ENCODE assay signal across 8 cellular contexts in genomic region chr5:87413116-87413645, GRCh38. TPM values are rescaled to one million over a fixed set of nuclear protein-coding genes. Genes with fewer than 3 reads are reported as not detected.
DNase-seq lines count a peak whose midpoint lies in the region; ATAC-seq and TF ChIP-seq lines count a peak whose summit lies in the region.

No MANE protein-coding gene starts in this region.

- in situ Hi-C loops in transverse colon (cut with MboI; ENCODE audit: low pct_ligation_motif_present in 1 of 4, low pct_unique_long_range_greater_than_20kb in 1 of 4, low sequenced_read_pairs in 3 of 4), result loop anchor here in 3 of 4 donors (25.0 kb wide), 3 partner anchors 351 to 1274 kb away; partner anchors contain the start of gene COX7C (in 1 of the 3)

- H3K27ac ChIP-seq in transverse colon, result peak overlapping the region; percentile 94 to 99 (median 96)

- H3K4me3 Mint-ChIP-seq in activated T-helper 2 cell treated with anti-CD3 and anti-CD28 coated beads, Interferon-gamma antibody, Interleukin-2, Interleukin-4, amounts not matched to agents 10 μg/mL and 5 μg/mL and 100 μg/mL, durations not matched to agents 14 hours and 24 hours and 36 hours (ENCODE audit: low read depth), result peak overlapping the region; percentile 99

- H3K4me1 Mint-ChIP-seq in activated T-helper 2 cell treated with anti-CD3 and anti-CD28 coated beads, Interferon-gamma antibody, Interleukin-2, Interleukin-4, amounts not matched to agents 10 μg/mL and 5 μg/mL and 100 μg/mL, durations not matched to agents 14 hours and 24 hours and 36 hours (ENCODE audit: low read depth), result peaks cover 26% of the 10 kb centered on the region

- H3K4me1 ChIP-seq in transverse colon, result peaks cover 0 to 31% (median 15%) of the 10 kb centered on the region in 4 donors

- H3K36me3 ChIP-seq in transverse colon, result peaks cover 0 to 12% (median 3%) of the 10 kb centered on the region in 4 donors

- H3K27me3 ChIP-seq in transverse colon, result no peaks in the 10 kb centered on the region

- peak overlapping the region; percentile 96 for H3K27ac Mint-ChIP-seq in activated T-helper 2 cell treated with anti-CD3 and anti-CD28 coated beads, Interferon-gamma antibody, Interleukin-2, Interleukin-4, amounts not matched to agents 10 μg/mL and 5 μg/mL and 100 μg/mL, durations not matched to agents 14 hours and 24 hours and 36 hours

- H3K9me3 ChIP-seq in transverse colon, result no peaks in the 10 kb centered on the region

- TF ChIP-seq CTCF in AG09309 (IDR thresholded peaks at IDR 0.05; ENCODE audit: control insufficient read depth, insufficient read depth, low read depth, low read length, missing control alignments) (no peak), transverse colon (IDR thresholded peaks at IDR 0.05) (no peak)

- H3K36me3 Mint-ChIP-seq in activated T-helper 2 cell treated with anti-CD3 and anti-CD28 coated beads, Interferon-gamma antibody, Interleukin-2, Interleukin-4, amounts not matched to agents 10 μg/mL and 5 μg/mL and 100 μg/mL, durations not matched to agents 14 hours and 24 hours and 36 hours (ENCODE audit: low read depth), result peaks cover 30% of the 10 kb centered on the region

- peaks cover 4% of the 10 kb centered on the region for H3K27me3 Mint-ChIP-seq in activated T-helper 2 cell treated with anti-CD3 and anti-CD28 coated beads, Interferon-gamma antibody, Interleukin-2, Interleukin-4, amounts not matched to agents 10 μg/mL and 5 μg/mL and 100 μg/mL, durations not matched to agents 14 hours and 24 hours and 36 hours (ENCODE audit: low read depth)

- TF ChIP-seq POLR2A in transverse colon (IDR thresholded peaks at IDR 0.05), result no peak

- ATAC-seq in GM19023 (IDR thresholded peaks at IDR 0.05; ENCODE audit: unreplicated experiment), result peak; percentile 7
- ATAC-seq in HG03175 (IDR thresholded peaks at IDR 0.05; ENCODE audit: unreplicated experiment), result peak; percentile 5

- H3K4me3 ChIP-seq in AG09309 (ENCODE audit: control insufficient read depth, low read depth, low read length) (peak overlapping the region; percentile 67), transverse colon (peak overlapping the region; percentile 43 to 84 (median 63))

- intact Hi-C loops in activated T-helper 2 cell treated with anti-CD3 and anti-CD28 coated beads, Interferon-gamma antibody, Interleukin-2, Interleukin-4, amounts not matched to agents 10 μg/mL and 5 μg/mL and 100 μg/mL, durations not matched to agents 14 hours and 24 hours and 36 hours (cut with micrococcal nuclease), result loop anchor here (1.0 to 2.0 kb wide), 5 partner anchors 146 to 838 kb away; partner anchors contain the start of genes COX7C and RASA1
- intact Hi-C loops in transverse colon (cut with DNase I; ENCODE audit: low total_unique reads), result no loop called here

- DNase-seq in AG09309 (ENCODE audit: low read depth) (no peak), kidney glomerular epithelial cell (lab: John Stamatoyannopoulos, UW) (peak; percentile 69), transverse colon (no peak), hypothalamus (lab: John Stamatoyannopoulos, UW) (no peak), ecto neural progenitor cell (ENCODE audit: low spot score) (no peak)
- no peak for DNase-seq in activated T-helper 2 cell treated with anti-CD3 and anti-CD28 coated beads, Interferon-gamma antibody, Interleukin-2, Interleukin-4, amounts not matched to agents 10 μg/mL and 5 μg/mL and 100 μg/mL, durations not matched to agents 14 hours and 24 hours and 36 hours (ENCODE audit: low spot score)

- no peak for TF ChIP-seq EP300 in transverse colon (IDR thresholded peaks at IDR 0.05; ENCODE audit: low read depth)

- 17 to 23% methylated on average over 7 of the region's 7 CpGs for WGBS in transverse colon (ENCODE audit: low coverage in 1 of 2), 2 donors

- H3K9me3 Mint-ChIP-seq in activated T-helper 2 cell treated with anti-CD3 and anti-CD28 coated beads, Interferon-gamma antibody, Interleukin-2, Interleukin-4, amounts not matched to agents 10 μg/mL and 5 μg/mL and 100 μg/mL, durations not matched to agents 14 hours and 24 hours and 36 hours, result no peaks in the 10 kb centered on the region

RNA-seq across cellular contexts. Expression of gene CCNH, which starts 0.5 kb away (rescaled TPM):
- 68.2 and 70.1 TPM in 2 replicates for total RNA-seq in activated T-helper 2 cell treated with anti-CD3 and anti-CD28 coated beads, Interferon-gamma antibody, Interleukin-2, Interleukin-4, amounts not matched to agents 10 μg/mL and 5 μg/mL and 100 μg/mL, durations not matched to agents 14 hours and 24 hours and 36 hours
- total RNA-seq in transverse colon, result 100 to 1,000 TPM in 1 of 4 donors, 10 to 100 TPM in 3; 23.9 to 163 (median 68.3) TPM
